13 cellular contexts compared by ENCODE assay signal in the genomic region with DNA sequence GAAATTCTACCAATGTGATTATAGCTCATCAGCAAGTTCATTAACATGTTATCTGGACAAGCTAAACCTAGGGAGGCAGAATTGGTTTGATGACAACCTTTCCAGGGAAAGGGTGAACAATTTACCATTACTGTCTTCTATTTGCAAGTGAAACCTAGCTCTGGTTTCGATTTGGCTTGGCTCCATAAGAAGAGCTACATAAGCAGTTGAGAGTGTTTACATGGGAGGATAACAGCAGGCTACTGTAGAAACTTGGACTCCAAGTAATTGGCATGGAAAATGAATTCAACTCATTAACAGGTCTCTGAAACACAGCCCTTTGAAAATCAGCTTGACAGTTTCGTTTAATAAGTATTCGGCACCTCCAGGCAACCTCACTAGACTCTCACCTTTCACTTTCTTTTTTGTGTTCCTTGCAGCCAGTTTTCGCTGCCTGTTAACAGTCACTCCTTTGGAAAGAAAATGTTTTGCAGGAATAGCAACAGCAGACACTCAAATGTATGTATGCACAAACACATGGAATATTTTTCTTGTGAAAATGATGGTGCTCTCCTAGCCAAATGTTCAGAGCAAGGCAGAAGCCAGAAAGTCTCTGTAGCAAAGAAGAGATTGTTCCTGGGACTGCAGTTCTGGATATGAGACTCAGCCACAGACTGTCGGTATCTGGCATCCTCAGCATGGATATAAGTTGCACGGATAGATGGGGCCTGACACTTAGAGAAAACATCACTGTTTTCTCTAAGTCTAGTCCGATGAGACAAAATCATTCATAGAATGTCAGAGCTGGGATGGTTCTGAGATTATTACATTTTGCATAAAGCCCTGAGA. TPM values are rescaled to one million over a fixed set of nuclear protein-coding genes. Genes with fewer than 3 reads are reported as not detected.
DNase-seq lines count a peak whose midpoint lies in the region; ATAC-seq, FAIRE-seq and TF ChIP-seq lines count a peak whose summit lies in the region.
"Had no signal": no experiment of that assay in that cellular context is flagged by ENCODE, and none has a peak within 500 bp of the region (broad histone marks: within the 10 kb centered on the region; RNA-seq: fewer than 3 reads in every experiment).

No MANE protein-coding gene starts in this region.

- no peak overlapping the region for H3K9ac ChIP-seq in parathyroid adenoma

- H3K27ac ChIP-seq in parathyroid adenoma = no peak overlapping the region
- H3K27ac ChIP-seq: psoas muscle had no signal

- POLR2A ChIA-PET in activated CD4-positive, alpha-beta T cell treated with anti-CD3 and anti-CD28 coated beads for 36 hours (lab: Charles Lee) = no interaction called here
- POLR2A ChIA-PET in activated CD4-positive, alpha-beta memory T cell treated with anti-CD3 and anti-CD28 coated beads for 36 hours (lab: Charles Lee) = no interaction called here

- H3K79me2 ChIP-seq in parathyroid adenoma = no peaks in the 10 kb centered on the region

- no peaks in the 10 kb centered on the region for H3K9me3 Mint-ChIP-seq in activated CD4-positive, alpha-beta T cell treated with anti-CD3 and anti-CD28 coated beads for 36 hours (ENCODE audit: low read depth)
- no peaks in the 10 kb centered on the region for H3K9me3 Mint-ChIP-seq in activated CD4-positive, alpha-beta memory T cell treated with anti-CD3 and anti-CD28 coated beads for 36 hours

- peak overlapping the region; percentile 49 for H3K4me3 ChIP-seq in parathyroid adenoma (ENCODE audit: low read depth, low read length)
- H3K4me3 ChIP-seq: psoas muscle had no signal

- no peaks in the 10 kb centered on the region for H3K36me3 Mint-ChIP-seq in activated CD4-positive, alpha-beta T cell treated with anti-CD3 and anti-CD28 coated beads for 36 hours (ENCODE audit: low read depth)
- H3K36me3 Mint-ChIP-seq in activated CD4-positive, alpha-beta memory T cell treated with anti-CD3 and anti-CD28 coated beads for 36 hours = no peaks in the 10 kb centered on the region

- H3K27ac Mint-ChIP-seq in activated CD4-positive, alpha-beta T cell treated with anti-CD3 and anti-CD28 coated beads for 36 hours = no peak overlapping the region
- H3K27ac Mint-ChIP-seq in activated CD4-positive, alpha-beta memory T cell treated with anti-CD3 and anti-CD28 coated beads for 36 hours = no peak overlapping the region

- peak overlapping the region; percentile 66 for H3K4me2 ChIP-seq in parathyroid adenoma (ENCODE audit: low read length)

- CTCF ChIA-PET in activated CD4-positive, alpha-beta T cell treated with anti-CD3 and anti-CD28 coated beads for 36 hours (lab: Charles Lee) = interaction anchor here (0.6 kb wide), 1 partner anchor 657 kb away, joined by 3 read pairs; no protein-coding TSS in a partner anchor
- CTCF ChIA-PET in activated CD4-positive, alpha-beta memory T cell treated with anti-CD3 and anti-CD28 coated beads for 36 hours (lab: Charles Lee) = no interaction called here

- TF ChIP-seq CTCF in parathyroid adenoma (IDR thresholded peaks at IDR 0.05) = no peak

- H3K27me3 Mint-ChIP-seq in activated CD4-positive, alpha-beta T cell treated with anti-CD3 and anti-CD28 coated beads for 36 hours = no peaks in the 10 kb centered on the region
- no peaks in the 10 kb centered on the region for H3K27me3 Mint-ChIP-seq in activated CD4-positive, alpha-beta memory T cell treated with anti-CD3 and anti-CD28 coated beads for 36 hours

- FAIRE-seq in frontal cortex (lab: Jason Lieb, UNC) = no peak
- FAIRE-seq: H54 had no signal

- no peaks in the 10 kb centered on the region for H3K27me3 ChIP-seq in parathyroid adenoma (ENCODE audit: control insufficient read depth, insufficient read depth, low read length)

- DNase-seq in activated CD4-positive, alpha-beta T cell treated with anti-CD3 and anti-CD28 coated beads for 36 hours = no peak
- no peak for DNase-seq in activated CD4-positive, alpha-beta T cell treated with anti-CD3 and anti-CD28 coated beads, Interleukin-2, amount 50 U/mL, for 48 hours
- DNase-seq in activated CD4-positive, alpha-beta memory T cell treated with anti-CD3 and anti-CD28 coated beads for 36 hours = no peak
- DNase-seq in NCI-H524 treated with DMSO at 0.1 percent for 48 hours (lab: John Stamatoyannopoulos, UW) = no peak
- no peak for DNase-seq in NCI-H1436 treated with DMSO at 0.1 percent for 48 hours (lab: John Stamatoyannopoulos, UW)
- DNase-seq in frontal cortex (ENCODE audit: low spot score in 2 of 2) = no peak
- DNase-seq: activated CD8-positive, alpha-beta memory T cell treated with anti-CD3 and anti-CD28 coated beads, Interleukin-2, amount 50 U/mL, for 48 hours; NCI-H2171; psoas muscle had no signal

- no peaks in the 10 kb centered on the region for H3K4me1 Mint-ChIP-seq in activated CD4-positive, alpha-beta T cell treated with anti-CD3 and anti-CD28 coated beads for 36 hours
- no peaks in the 10 kb centered on the region for H3K4me1 Mint-ChIP-seq in activated CD4-positive, alpha-beta memory T cell treated with anti-CD3 and anti-CD28 coated beads for 36 hours (ENCODE audit: low read depth)

- no peaks in the 10 kb centered on the region for H3K4me1 ChIP-seq in parathyroid adenoma
- H3K4me1 ChIP-seq: psoas muscle had no signal

- intact Hi-C loops in activated CD4-positive, alpha-beta T cell treated with anti-CD3 and anti-CD28 coated beads for 36 hours (cut with DNase I, micrococcal nuclease) = no loop called here
- intact Hi-C loops in activated CD4-positive, alpha-beta memory T cell treated with anti-CD3 and anti-CD28 coated beads for 36 hours (cut with micrococcal nuclease) = no loop called here

- H3K36me3 ChIP-seq in parathyroid adenoma (ENCODE audit: control insufficient read depth, insufficient read depth, low read length) = no peaks in the 10 kb centered on the region

- H3K4me3 Mint-ChIP-seq in activated CD4-positive, alpha-beta T cell treated with anti-CD3 and anti-CD28 coated beads for 36 hours = peak overlapping the region; percentile 15
- peak overlapping the region; percentile 23 for H3K4me3 Mint-ChIP-seq in activated CD4-positive, alpha-beta memory T cell treated with anti-CD3 and anti-CD28 coated beads for 36 hours

- ATAC-seq in activated CD4-positive, alpha-beta T cell treated with anti-CD3 and anti-CD28 coated beads for 36 hours = no peak
- peak; percentile 50 for ATAC-seq in HG03103 (IDR thresholded peaks at IDR 0.05; ENCODE audit: low read depth, unreplicated experiment)
- ATAC-seq: psoas muscle had no signal

- no peak overlapping the region for H2AFZ ChIP-seq in parathyroid adenoma

- no peaks in the 10 kb centered on the region for H3K9me3 ChIP-seq in parathyroid adenoma (ENCODE audit: control insufficient read depth, low read length)
- H3K9me3 ChIP-seq: psoas muscle had no signal

RNA-seq across cellular contexts. Expression of gene POU3F4, which starts 27.5 kb away (rescaled TPM):
- not detected for total RNA-seq in activated CD4-positive, alpha-beta T cell treated with anti-CD3 and anti-CD28 coated beads for 36 hours
- total RNA-seq in activated CD4-positive, alpha-beta memory T cell treated with anti-CD3 and anti-CD28 coated beads for 36 hours = not detected
- 16.3 TPM for total RNA-seq in frontal cortex
- total RNA-seq: A673, psoas muscle had no signal

Comparison
In these comparisons a context has a peak if more than half of its experiments do, and no peak if none do; other contexts are left out.
1. RNA of gene POU3F4, which starts 27.5 kb away (total RNA-seq): 16.3 TPM in frontal cortex (single experiment); not detected in activated CD4-positive, alpha-beta T cell treated with anti-CD3 and anti-CD28 coated beads for 36 hours and not detected in activated CD4-positive, alpha-beta memory T cell treated with anti-CD3 and anti-CD28 coated beads for 36 hours; every median in the first group is over 10 times any median in the second.